Comparison of ENCODE assay signal across 7 cellular contexts in genomic region chr11:16603890-16604783, GRCh38.
A peak's percentile ranks its signal among the peaks of the same experiment; 100 is the strongest.
DNase-seq lines count a peak whose midpoint lies in the region; ATAC-seq, FAIRE-seq and TF ChIP-seq lines count a peak whose summit lies in the region.

No MANE protein-coding gene starts in this region.

- peaks cover 6% of the 10 kb centered on the region for H3K36me3 Mint-ChIP-seq in activated CD8-positive, alpha-beta T cell treated with anti-CD3 and anti-CD28 coated beads, Interleukin-2, amount 10 ng/mL, durations not matched to agents 7 days and 5 days (ENCODE audit: low read depth)

- H3K4me3 ChIP-seq in HCT116 (replicated peaks in 1 of 2; ENCODE audit: low read depth in 1 of 2, low read length in 2 of 2) (peak overlapping the region; percentile 46 to 57), cardiac muscle cell (peak overlapping the region; percentile 61), pancreas (peak overlapping the region; percentile 53 to 67 (median 67))

- no peaks in the 10 kb centered on the region for H3K9me2 ChIP-seq in HCT116 (ENCODE audit: insufficient read depth)

- H4K20me1 ChIP-seq in HCT116 (ENCODE audit: insufficient read depth): no peaks in the 10 kb centered on the region

- H3K9me3 ChIP-seq in HCT116 (ENCODE audit: control insufficient read depth in 1 of 2, insufficient read depth in 1 of 2, low read depth in 1 of 2, low read length in 2 of 2) (no peaks in the 10 kb centered on the region), cardiac muscle cell (ENCODE audit: low read depth) (no peaks in the 10 kb centered on the region), pancreas (no peaks in the 10 kb centered on the region)

- RAD21 ChIA-PET in HCT116 (lab: Charles Lee; ENCODE audit: low non-redundant PET in 1 of 2, low total read pairs in 2 of 2, uncharacterized antibody in 2 of 2, unreplicated experiment in 2 of 2): no interaction called here

- no peak for TF ChIP-seq RAD21 in HCT116 (IDR thresholded peaks at IDR 0.05; ENCODE audit: low read depth)

- peak overlapping the region; percentile 83 for H2AFZ ChIP-seq in HCT116 (ENCODE audit: low read depth, low read length, poor library complexity, severe bottlenecking)

- POLR2A ChIA-PET in HCT116 (lab: Charles Lee): no interaction called here
- POLR2A ChIA-PET in activated CD8-positive, alpha-beta T cell treated with anti-CD3 and anti-CD28 coated beads, Interleukin-2, amount 10 ng/mL, durations not matched to agents 7 days and 5 days (lab: Charles Lee): no interaction called here

- H3K27me3 Mint-ChIP-seq in activated CD8-positive, alpha-beta T cell treated with anti-CD3 and anti-CD28 coated beads, Interleukin-2, amount 10 ng/mL, durations not matched to agents 7 days and 5 days (ENCODE audit: low read depth): peaks cover 45% of the 10 kb centered on the region

- peak overlapping the region; percentile 20 for H3K4me3 Mint-ChIP-seq in activated CD8-positive, alpha-beta T cell treated with anti-CD3 and anti-CD28 coated beads, Interleukin-2, amount 10 ng/mL, durations not matched to agents 7 days and 5 days

- peak overlapping the region; percentile 89 for H3K4me2 ChIP-seq in HCT116 (ENCODE audit: low read length)

- H3K79me2 ChIP-seq in HCT116 (ENCODE audit: insufficient read depth, low read length): no peaks in the 10 kb centered on the region

- TF ChIP-seq CTCF in HCT116 (IDR thresholded peaks at IDR 0.05 in 2 of 3, conservative IDR thresholded peaks at IDR 0.05 in 1 of 3; ENCODE audit: borderline replicate concordance in 1 of 3, insufficient read depth in 1 of 3, low read depth in 2 of 3, low read length in 2 of 3) (no peak), cardiac muscle cell (IDR thresholded peaks at IDR 0.05; ENCODE audit: low read depth, low read length) (no peak), pancreas (IDR thresholded peaks at IDR 0.05) (no peak)

- 11 to 18% methylated on average over 53 of the region's 53 CpGs for WGBS in pancreas, 2 donors

- FAIRE-seq in pancreas (lab: Jason Lieb, UNC): no peak

- H3K4me1 ChIP-seq in HCT116 (ENCODE audit: control insufficient read depth in 1 of 2, insufficient read depth in 2 of 2, low read length in 2 of 2): peaks cover 25 to 37% of the 10 kb centered on the region in 2 experiments
- no peaks in the 10 kb centered on the region for H3K4me1 ChIP-seq in cardiac muscle cell (ENCODE audit: low read depth)
- H3K4me1 ChIP-seq in pancreas: no peaks in the 10 kb centered on the region

- H3K27ac Mint-ChIP-seq in activated CD8-positive, alpha-beta T cell treated with anti-CD3 and anti-CD28 coated beads, Interleukin-2, amount 10 ng/mL, durations not matched to agents 7 days and 5 days: no peak overlapping the region

- H3K36me3 ChIP-seq in HCT116 (ENCODE audit: control insufficient read depth in 1 of 2, insufficient read depth in 2 of 2, low read length in 2 of 2) (no peaks in the 10 kb centered on the region), cardiac muscle cell (no peaks in the 10 kb centered on the region), pancreas (no peaks in the 10 kb centered on the region)

- intact Hi-C loops in HCT116 (cut with micrococcal nuclease): loop anchor here (10.0 kb wide), 1 partner anchor 1699 kb away; no protein-coding TSS in a partner anchor
- intact Hi-C loops in pancreas (cut with DNase I): loop anchor here in 1 of 3 donors (10.0 kb wide), 1 partner anchor 949 kb away; no protein-coding TSS in a partner anchor

- ATAC-seq in HCT116: peak; percentile 52
- ATAC-seq in activated CD8-positive, alpha-beta T cell treated with anti-CD3 and anti-CD28 coated beads, Interleukin-2, amount 10 ng/mL, durations not matched to agents 7 days and 5 days: no peak
- ATAC-seq in pancreas: peak; percentile 35 to 54 (median 46)
- no peak for ATAC-seq in HG02884 (IDR thresholded peaks at IDR 0.05; ENCODE audit: unreplicated experiment)
- ATAC-seq in GM21619 (IDR thresholded peaks at IDR 0.05; ENCODE audit: unreplicated experiment): no peak
- no peak for ATAC-seq in GM21528 (IDR thresholded peaks at IDR 0.05; ENCODE audit: low FRiP score, unreplicated experiment)

- H3K27ac ChIP-seq in HCT116 (ENCODE audit: low read depth, low read length): no peak overlapping the region
- no peak overlapping the region for H3K27ac ChIP-seq in cardiac muscle cell
- peak overlapping the region; percentile 73 to 90 (median 86) for H3K27ac ChIP-seq in pancreas

- no TSS peak for BruUV-seq in HCT116 (replicated peaks; lab: Mats Ljungman, UMichigan)

- no peak for TF ChIP-seq POLR2A in HCT116 (IDR thresholded peaks at IDR 0.05; ENCODE audit: borderline replicate concordance, extremely low read depth, insufficient read depth, insufficient read length)

- no peak overlapping the region for H3K9ac ChIP-seq in HCT116 (ENCODE audit: low read length)

- H3K4me1 Mint-ChIP-seq in activated CD8-positive, alpha-beta T cell treated with anti-CD3 and anti-CD28 coated beads, Interleukin-2, amount 10 ng/mL, durations not matched to agents 7 days and 5 days (ENCODE audit: low read depth): peaks cover 21% of the 10 kb centered on the region

- H3K27me3 ChIP-seq in HCT116 (ENCODE audit: insufficient read depth, low read length): peaks cover 62% of the 10 kb centered on the region
- H3K27me3 ChIP-seq in cardiac muscle cell: peaks cover 78% of the 10 kb centered on the region
- H3K27me3 ChIP-seq in pancreas: no peaks in the 10 kb centered on the region

- DNase-seq in HCT116 (ENCODE audit: low read depth, low spot score) (no peak), cardiac muscle cell (ENCODE audit: low read depth in 1 of 2, low spot score in 1 of 2) (peak; percentile 45 to 54), pancreas (peak; percentile 47 to 84 (median 60))
- DNase-seq in activated CD8-positive, alpha-beta T cell treated with anti-CD3 and anti-CD28 coated beads, Interleukin-2, amount 10 ng/mL, durations not matched to agents 7 days and 5 days: no peak

- no peaks in the 10 kb centered on the region for H3K9me3 Mint-ChIP-seq in activated CD8-positive, alpha-beta T cell treated with anti-CD3 and anti-CD28 coated beads, Interleukin-2, amount 10 ng/mL, durations not matched to agents 7 days and 5 days (ENCODE audit: insufficient read depth)

- CTCF ChIA-PET in HCT116 (lab: Charles Lee): interaction anchor here (1.1 to 2.5 kb wide), 2 partner anchors 10 kb away, joined by 4 to 7 read pairs; no protein-coding TSS in a partner anchor
- CTCF ChIA-PET in activated CD8-positive, alpha-beta T cell treated with anti-CD3 and anti-CD28 coated beads, Interleukin-2, amount 10 ng/mL, durations not matched to agents 7 days and 5 days (lab: Charles Lee): interaction anchor here (3.6 kb wide), 1 partner anchor 9 kb away, joined by 19 read pairs; no protein-coding TSS in a partner anchor

TF ChIP-seq in HCT116, 20 proteins besides CTCF, POLR2A, EP300 and RAD21:
- no peak for TF ChIP-seq EGR1 (IDR thresholded peaks at IDR 0.05; ENCODE audit: low read depth)
- TF ChIP-seq REST (IDR thresholded peaks at IDR 0.05; ENCODE audit: low read depth): no peak
- TF ChIP-seq YY1 (IDR thresholded peaks at IDR 0.05; ENCODE audit: extremely low read depth, insufficient replicate concordance, low read depth, low read length): no peak
- no peak for TF ChIP-seq CBX3 (IDR thresholded peaks at IDR 0.05; ENCODE audit: low read depth)
- no peak for TF ChIP-seq MAX (IDR thresholded peaks at IDR 0.05)
- no peak; the same call in 1 of the 2 replicates for TF ChIP-seq EZH2 (IDR thresholded peaks at IDR 0.05)
- no peak for TF ChIP-seq ZFX (IDR thresholded peaks at IDR 0.05)

Comparison
In these comparisons a context has a peak if more than half of its experiments do, and no peak if none do; other contexts are left out.
1. ATAC-seq: peak in HCT116 (single experiment) and pancreas (4 of 4); none in activated CD8-positive, alpha-beta T cell treated with anti-CD3 and anti-CD28 coated beads, Interleukin-2, amount 10 ng/mL, durations not matched to agents 7 days and 5 days (single experiment), HG02884 (single experiment), GM21619 (single experiment) and GM21528 (single experiment).
2. DNase-seq: peak in cardiac muscle cell (2 of 2) and pancreas (6 of 6); none in HCT116 (single experiment) and activated CD8-positive, alpha-beta T cell treated with anti-CD3 and anti-CD28 coated beads, Interleukin-2, amount 10 ng/mL, durations not matched to agents 7 days and 5 days (single experiment).
3. H3K27ac ChIP-seq: peak in pancreas (4 of 4); none in HCT116 (single experiment) and cardiac muscle cell (single experiment).
4. Peak in every context shown above with its lines, with median percentiles within 50 percentile points of each other: H3K4me3 ChIP-seq.